ENCODE assay signal across 8 cellular contexts in genomic region chr2:61471905-61472805, GRCh38. TPM values are rescaled to one million over a fixed set of nuclear protein-coding genes. Genes with fewer than 3 reads are reported as not detected.
DNase-seq lines count a peak whose midpoint lies in the region; ATAC-seq and TF ChIP-seq lines count a peak whose summit lies in the region.

No MANE protein-coding gene starts in this region.

- H3K36me3 ChIP-seq in mucosa of stomach (ENCODE audit: control insufficient read depth, insufficient read depth, low read length): no peaks in the 10 kb centered on the region

- no peaks in the 10 kb centered on the region for H3K36me3 Mint-ChIP-seq in T-helper 17 cell (ENCODE audit: low read depth)
- H3K36me3 Mint-ChIP-seq in effector memory CD8-positive, alpha-beta T cell (ENCODE audit: insufficient read depth): peaks cover 40% of the 10 kb centered on the region

- H3K27ac ChIP-seq in HL-60 (replicated peaks): peak overlapping the region; percentile 100

- H3K4me1 ChIP-seq in mucosa of stomach (ENCODE audit: control insufficient read depth, insufficient read depth, low read length): peaks cover 9% of the 10 kb centered on the region

- H3K27ac Mint-ChIP-seq in T-helper 17 cell: peak overlapping the region; percentile 97
- H3K27ac Mint-ChIP-seq in effector memory CD8-positive, alpha-beta T cell: peak overlapping the region; percentile 95 to 98

- DNase-seq in NCI-H1417 (lab: John Stamatoyannopoulos, UW) (peak; percentile 50 to 74 (median 73)), NCI-H1417 treated with DMSO at 0.1 percent for 48 hours (lab: John Stamatoyannopoulos, UW) (no peak), HL-60 (ENCODE audit: low read depth in 1 of 2, low spot score in 1 of 2) (peak in 1 of 2 experiments; percentile 9), T-helper 17 cell (peak in 1 of 3 donors; percentile 7), NCI-H446 (lab: John Stamatoyannopoulos, UW) (no peak)
- peak in 2 of 3 experiments; percentile 16 to 18 for DNase-seq in effector memory CD8-positive, alpha-beta T cell

- H3K27me3 ChIP-seq in HL-60 (ENCODE audit: insufficient read depth, poor library complexity, severe bottlenecking): no peaks in the 10 kb centered on the region
- no peaks in the 10 kb centered on the region for H3K27me3 ChIP-seq in mucosa of stomach (ENCODE audit: control insufficient read depth, insufficient read depth, low read length)

- peak overlapping the region; percentile 95 for H3K4me3 Mint-ChIP-seq in T-helper 17 cell
- H3K4me3 Mint-ChIP-seq in effector memory CD8-positive, alpha-beta T cell: peak overlapping the region; percentile 94 to 96

- no peak for TF ChIP-seq CTCF in HL-60 (IDR thresholded peaks at IDR 0.05; ENCODE audit: insufficient read depth, low read length)

- H3K27me3 Mint-ChIP-seq in T-helper 17 cell: no peaks in the 10 kb centered on the region
- H3K27me3 Mint-ChIP-seq in effector memory CD8-positive, alpha-beta T cell: no peaks in the 10 kb centered on the region

- H3K4me3 ChIP-seq in HL-60 (replicated peaks; ENCODE audit: insufficient read depth, low read length): peak overlapping the region; percentile 70
- peak overlapping the region; percentile 94 for H3K4me3 ChIP-seq in mucosa of stomach (ENCODE audit: low read length)

- H3K9me3 Mint-ChIP-seq in effector memory CD8-positive, alpha-beta T cell: no peaks in the 10 kb centered on the region

- peak overlapping the region; percentile 99 for H3K9ac ChIP-seq in mucosa of stomach (ENCODE audit: low read length)

- peak; percentile 16 for ATAC-seq in T-helper 17 cell
- no peak for ATAC-seq in effector memory CD8-positive, alpha-beta T cell (replicated peaks)
- no peak for ATAC-seq in HG02763 (IDR thresholded peaks at IDR 0.05; ENCODE audit: unreplicated experiment)

- H3K4me1 Mint-ChIP-seq in T-helper 17 cell: peaks cover 19% of the 10 kb centered on the region
- peaks cover 14 to 28% of the 10 kb centered on the region in 2 donors for H3K4me1 Mint-ChIP-seq in effector memory CD8-positive, alpha-beta T cell (ENCODE audit: low read depth in 2 of 2)

- H3K9me3 ChIP-seq in T-helper 17 cell (ENCODE audit: control insufficient read depth, low read length, poor library complexity, severe bottlenecking) (no peaks in the 10 kb centered on the region), mucosa of stomach (ENCODE audit: control insufficient read depth, low read length) (no peaks in the 10 kb centered on the region)

RNA-seq across cellular contexts. Expression of gene USP34, which starts 1.3 kb away (rescaled TPM):
- 100 to 1,000 TPM; 148 to 170 TPM for total RNA-seq in T-helper 17 cell

Comparison
In these comparisons a context has a peak if more than half of its experiments do, and no peak if none do; other contexts are left out.
1. DNase-seq: peak in NCI-H1417 (3 of 3) and effector memory CD8-positive, alpha-beta T cell (2 of 3); none in NCI-H1417 treated with DMSO at 0.1 percent for 48 hours (single experiment) and NCI-H446 (0 of 2).